Comparison of ENCODE assay signal across 36 cellular contexts in genomic region chr5:13786016-13786415, GRCh38.
"Had no signal": no experiment of that assay in that cellular context is flagged by ENCODE, and none has a peak within 500 bp of the region (broad histone marks: within the 10 kb centered on the region; RNA-seq: fewer than 3 reads in every experiment).

No MANE protein-coding gene starts in this region.

- H3K9me3 Mint-ChIP-seq: activated naive CD4-positive, alpha-beta T cell treated with anti-CD3 and anti-CD28 coated beads for 36 hours had no signal

- H3K27ac Mint-ChIP-seq: activated naive CD4-positive, alpha-beta T cell treated with anti-CD3 and anti-CD28 coated beads for 36 hours; activated naive CD4-positive, alpha-beta T cell treated with anti-CD3 and anti-CD28 coated beads, Interleukin-2, amount 10 ng/mL, durations not matched to agents 7 days and 5 days; activated naive CD4-positive, alpha-beta T cell treated with anti-CD3 and anti-CD28 coated beads, Interleukin-2, amount 50 U/mL, for 24 hours; activated naive CD4-positive, alpha-beta T cell treated with anti-CD3 and anti-CD28 coated beads, Interleukin-2, amount 50 U/mL, for 72 hours; activated naive CD8-positive, alpha-beta T cell; activated naive CD8-positive, alpha-beta T cell treated with anti-CD3 and anti-CD28 coated beads for 36 hours; activated naive CD8-positive, alpha-beta T cell treated with anti-CD3 and anti-CD28 coated beads, Interleukin-2, amount 10 ng/mL, durations not matched to agents 7 days and 5 days; activated naive CD8-positive, alpha-beta T cell treated with anti-CD3 and anti-CD28 coated beads, Interleukin-2, amount 50 U/mL, for 24 hours; activated T-cell treated with anti-CD3 and anti-CD28 coated beads, Interleukin-2, amount 50 U/mL, for 24 hours; activated T-cell treated with anti-CD3 and anti-CD28 coated beads, Interleukin-2, amount 50 U/mL, for 72 hours; activated T-helper 1 cell treated with anti-CD3 and anti-CD28 coated beads, Interleukin-12 subunit alpha, Interleukin-12 subunit beta, Interleukin-2, Interleukin-4 antibody, amounts not matched to agents 30 ng/mL and 10 ng/mL and 1 ng/mL, durations not matched to agents 14 hours and 24 hours and 36 hours; activated T-helper 17 cell treated with anti-CD3 and anti-CD28 coated beads, Interleukin-2, amount 50 U/mL, for 72 hours; activated T-helper 2 cell treated with anti-CD3 and anti-CD28 coated beads, Interferon-gamma antibody, Interleukin-2, Interleukin-4, amounts not matched to agents 10 μg/mL and 5 μg/mL and 100 μg/mL, durations not matched to agents 14 hours and 24 hours and 36 hours had no signal

- H3K36me3 Mint-ChIP-seq: activated naive CD4-positive, alpha-beta T cell treated with anti-CD3 and anti-CD28 coated beads, Interleukin-2, amount 10 ng/mL, durations not matched to agents 7 days and 5 days; activated naive CD4-positive, alpha-beta T cell treated with anti-CD3 and anti-CD28 coated beads, Interleukin-2, amount 50 U/mL, for 24 hours; activated naive CD4-positive, alpha-beta T cell treated with anti-CD3 and anti-CD28 coated beads, Interleukin-2, amount 50 U/mL, for 72 hours; activated naive CD8-positive, alpha-beta T cell; activated naive CD8-positive, alpha-beta T cell treated with anti-CD3 and anti-CD28 coated beads for 36 hours; activated naive CD8-positive, alpha-beta T cell treated with anti-CD3 and anti-CD28 coated beads, Interleukin-2, amount 10 ng/mL, durations not matched to agents 7 days and 5 days; brain had no signal

- ATAC-seq: activated naive CD4-positive, alpha-beta T cell treated with anti-CD3 and anti-CD28 coated beads, Interleukin-2, amount 50 U/mL, for 72 hours; activated naive CD8-positive, alpha-beta T cell treated with anti-CD3 and anti-CD28 coated beads, Interleukin-2, amount 50 U/mL, for 24 hours; activated T-cell treated with anti-CD3 and anti-CD28 coated beads, Interleukin-2, amount 50 U/mL, for 4 hours; activated T-cell treated with anti-CD3 and anti-CD28 coated beads, Interleukin-2, amount 50 U/mL, for 72 hours; activated T-helper 17 cell treated with anti-CD3 and anti-CD28 coated beads, Interleukin-2, amount 50 U/mL, for 72 hours; body of pancreas had no signal

- FAIRE-seq: astrocyte, bronchial epithelial cell had no signal

- H3K4me1 Mint-ChIP-seq: activated naive CD4-positive, alpha-beta T cell treated with anti-CD3 and anti-CD28 coated beads, Interleukin-2, amount 10 ng/mL, durations not matched to agents 7 days and 5 days; activated naive CD4-positive, alpha-beta T cell treated with anti-CD3 and anti-CD28 coated beads, Interleukin-2, amount 50 U/mL, for 24 hours; activated naive CD8-positive, alpha-beta T cell treated with anti-CD3 and anti-CD28 coated beads for 36 hours; activated naive CD8-positive, alpha-beta T cell treated with anti-CD3 and anti-CD28 coated beads, Interleukin-2, amount 10 ng/mL, durations not matched to agents 7 days and 5 days; activated naive CD8-positive, alpha-beta T cell treated with anti-CD3 and anti-CD28 coated beads, Interleukin-2, amount 50 U/mL, for 24 hours; activated T-helper 17 cell treated with anti-CD3 and anti-CD28 coated beads, Interleukin-2, amount 50 U/mL, for 72 hours; brain; central memory CD8-positive, alpha-beta T cell had no signal

- H3K27me3 Mint-ChIP-seq: activated naive CD4-positive, alpha-beta T cell treated with anti-CD3 and anti-CD28 coated beads, Interleukin-2, amount 10 ng/mL, durations not matched to agents 7 days and 5 days; activated naive CD4-positive, alpha-beta T cell treated with anti-CD3 and anti-CD28 coated beads, Interleukin-2, amount 50 U/mL, for 24 hours; activated naive CD8-positive, alpha-beta T cell; activated naive CD8-positive, alpha-beta T cell treated with anti-CD3 and anti-CD28 coated beads for 36 hours; activated naive CD8-positive, alpha-beta T cell treated with anti-CD3 and anti-CD28 coated beads, Interleukin-2, amount 10 ng/mL, durations not matched to agents 7 days and 5 days; activated naive CD8-positive, alpha-beta T cell treated with anti-CD3 and anti-CD28 coated beads, Interleukin-2, amount 50 U/mL, for 24 hours; activated T-cell treated with anti-CD3 and anti-CD28 coated beads, Interleukin-2, amount 50 U/mL, for 24 hours; activated T-helper 17 cell treated with anti-CD3 and anti-CD28 coated beads, Interleukin-2, amount 50 U/mL, for 72 hours; central memory CD8-positive, alpha-beta T cell had no signal

- H3K4me3 Mint-ChIP-seq: activated naive CD4-positive, alpha-beta T cell treated with anti-CD3 and anti-CD28 coated beads for 36 hours; activated naive CD4-positive, alpha-beta T cell treated with anti-CD3 and anti-CD28 coated beads, Interleukin-2, amount 10 ng/mL, durations not matched to agents 7 days and 5 days; activated naive CD4-positive, alpha-beta T cell treated with anti-CD3 and anti-CD28 coated beads, Interleukin-2, amount 50 U/mL, for 24 hours; activated naive CD8-positive, alpha-beta T cell; activated naive CD8-positive, alpha-beta T cell treated with anti-CD3 and anti-CD28 coated beads for 36 hours; activated naive CD8-positive, alpha-beta T cell treated with anti-CD3 and anti-CD28 coated beads, Interleukin-2, amount 10 ng/mL, durations not matched to agents 7 days and 5 days; activated naive CD8-positive, alpha-beta T cell treated with anti-CD3 and anti-CD28 coated beads, Interleukin-2, amount 50 U/mL, for 24 hours; activated T-cell treated with anti-CD3 and anti-CD28 coated beads, Interleukin-2, amount 50 U/mL, for 24 hours; activated T-cell treated with anti-CD3 and anti-CD28 coated beads, Interleukin-2, amount 50 U/mL, for 4 hours; activated T-cell treated with anti-CD3 and anti-CD28 coated beads, Interleukin-2, amount 50 U/mL, for 72 hours; activated T-helper 1 cell treated with anti-CD3 and anti-CD28 coated beads, Interleukin-12 subunit alpha, Interleukin-12 subunit beta, Interleukin-2, Interleukin-4 antibody, amounts not matched to agents 30 ng/mL and 10 ng/mL and 1 ng/mL, durations not matched to agents 14 hours and 24 hours and 36 hours; activated T-helper 17 cell treated with anti-CD3 and anti-CD28 coated beads, Interleukin-2, amount 50 U/mL, for 72 hours; brain; central memory CD8-positive, alpha-beta T cell had no signal

- DNase-seq: activated effector memory CD4-positive, alpha-beta T cell treated with anti-CD3 and anti-CD28 coated beads, Interleukin-2, amount 50 U/mL, for 16 hours; activated effector memory CD4-positive, alpha-beta T cell treated with Interleukin-2 at 50 U/mL for 16 hours; activated gamma-delta T cell; activated gamma-delta T cell treated with Interleukin-2 at 50 U/mL for 16 hours; activated naive CD4-positive, alpha-beta T cell; activated naive CD4-positive, alpha-beta T cell treated with anti-CD3 and anti-CD28 coated beads for 36 hours; activated naive CD4-positive, alpha-beta T cell treated with anti-CD3 and anti-CD28 coated beads, Interleukin-2, amount 10 ng/mL, durations not matched to agents 7 days and 5 days; activated naive CD4-positive, alpha-beta T cell treated with anti-CD3 and anti-CD28 coated beads, Interleukin-2, amount 50 U/mL, for 16 hours; activated naive CD4-positive, alpha-beta T cell treated with Interleukin-2 at 50 U/mL for 16 hours; activated naive CD8-positive, alpha-beta T cell treated with anti-CD3 and anti-CD28 coated beads for 36 hours; activated naive CD8-positive, alpha-beta T cell treated with anti-CD3 and anti-CD28 coated beads, Interleukin-2, amount 10 ng/mL, durations not matched to agents 7 days and 5 days; activated naive CD8-positive, alpha-beta T cell treated with anti-CD3 and anti-CD28 coated beads, Interleukin-2, amount 50 U/mL, for 24 hours; activated T-cell treated with anti-CD3 and anti-CD28 coated beads for 4 hours; activated T-cell treated with anti-CD3 and anti-CD28 coated beads, Interleukin-2, amount 50 U/mL, for 1 hour; activated T-cell treated with anti-CD3 and anti-CD28 coated beads, Interleukin-2, amount 50 U/mL, for 24 hours; activated T-cell treated with anti-CD3 and anti-CD28 coated beads, Interleukin-2, amount 50 U/mL, for 4 hours; activated T-cell treated with anti-CD3 and anti-CD28 coated beads, Interleukin-2, amount 50 U/mL, for 48 hours; activated T-cell treated with anti-CD3 and anti-CD28 coated beads, Interleukin-2, amount 50 U/mL, for 72 hours; adrenal gland; amygdala; aorta; body of pancreas; brain microvascular endothelial cell; caudate nucleus; central memory CD4-positive, alpha-beta T cell; cerebellar nuclear complex had no signal
